ENCODE assay signal across 8 cellular contexts in genomic region chr17:75832164-75832651, GRCh38. TPM values are rescaled to one million over a fixed set of nuclear protein-coding genes. Genes with fewer than 3 reads are reported as not detected.
A peak's percentile ranks its signal among the peaks of the same experiment; 100 is the strongest.
DNase-seq lines count a peak whose midpoint lies in the region; ATAC-seq lines count a peak whose summit lies in the region.

No MANE protein-coding gene starts in this region.

- H3K27ac ChIP-seq in right cardiac atrium (ENCODE audit: low read length): peak overlapping the region; percentile 74

- H3K4me3 ChIP-seq in right cardiac atrium (ENCODE audit: low read length): no peak overlapping the region

- H3K27ac Mint-ChIP-seq in activated CD4-positive, alpha-beta T cell treated with anti-CD3 and anti-CD28 coated beads, Interleukin-2, amount 10 ng/mL, durations not matched to agents 7 days and 5 days: peak overlapping the region; percentile 91
- H3K27ac Mint-ChIP-seq in activated T-helper 17 cell treated with anti-CD3 and anti-CD28 coated beads, Interleukin-2, amount 50 U/mL, for 72 hours: peak overlapping the region; percentile 90

- H3K4me3 Mint-ChIP-seq in activated CD4-positive, alpha-beta T cell treated with anti-CD3 and anti-CD28 coated beads, Interleukin-2, amount 10 ng/mL, durations not matched to agents 7 days and 5 days: peak overlapping the region; percentile 51
- peak overlapping the region; percentile 85 for H3K4me3 Mint-ChIP-seq in activated T-helper 17 cell treated with anti-CD3 and anti-CD28 coated beads, Interleukin-2, amount 50 U/mL, for 72 hours

- no peaks in the 10 kb centered on the region for H3K9me3 Mint-ChIP-seq in activated CD4-positive, alpha-beta T cell treated with anti-CD3 and anti-CD28 coated beads, Interleukin-2, amount 10 ng/mL, durations not matched to agents 7 days and 5 days
- no peaks in the 10 kb centered on the region for H3K9me3 Mint-ChIP-seq in activated T-helper 17 cell treated with anti-CD3 and anti-CD28 coated beads, Interleukin-2, amount 50 U/mL, for 72 hours

- H3K27me3 Mint-ChIP-seq in activated CD4-positive, alpha-beta T cell treated with anti-CD3 and anti-CD28 coated beads, Interleukin-2, amount 10 ng/mL, durations not matched to agents 7 days and 5 days: no peaks in the 10 kb centered on the region
- no peaks in the 10 kb centered on the region for H3K27me3 Mint-ChIP-seq in activated T-helper 17 cell treated with anti-CD3 and anti-CD28 coated beads, Interleukin-2, amount 50 U/mL, for 72 hours

- ATAC-seq in activated T-helper 17 cell treated with anti-CD3 and anti-CD28 coated beads, Interleukin-2, amount 50 U/mL, for 72 hours (replicated peaks): peak; percentile 88
- ATAC-seq in right cardiac atrium: peak; percentile 13 to 17
- ATAC-seq in GM19351 (IDR thresholded peaks at IDR 0.05; ENCODE audit: unreplicated experiment): no peak

- CTCF ChIA-PET in activated CD4-positive, alpha-beta T cell treated with anti-CD3 and anti-CD28 coated beads, Interleukin-2, amount 10 ng/mL, durations not matched to agents 7 days and 5 days (lab: Charles Lee): interaction anchor here (1.6 to 5.2 kb wide), 3 partner anchors 15 to 46 kb away, joined by 3 to 48 read pairs (median 6); partner anchors contain the start of genes TRIM47, UNC13D and WBP2

- peaks cover 42% of the 10 kb centered on the region for H3K4me1 Mint-ChIP-seq in activated CD4-positive, alpha-beta T cell treated with anti-CD3 and anti-CD28 coated beads, Interleukin-2, amount 10 ng/mL, durations not matched to agents 7 days and 5 days
- peaks cover 19% of the 10 kb centered on the region for H3K4me1 Mint-ChIP-seq in activated T-helper 17 cell treated with anti-CD3 and anti-CD28 coated beads, Interleukin-2, amount 50 U/mL, for 72 hours

- no peaks in the 10 kb centered on the region for H3K27me3 ChIP-seq in right cardiac atrium (ENCODE audit: control insufficient read depth, insufficient read depth)

- POLR2A ChIA-PET in activated CD4-positive, alpha-beta T cell treated with anti-CD3 and anti-CD28 coated beads, Interleukin-2, amount 10 ng/mL, durations not matched to agents 7 days and 5 days (lab: Charles Lee): interaction anchor here (1.0 to 1.6 kb wide), 2 partner anchors 23 to 56 kb away, joined by 4 to 5 read pairs; partner anchors contain the start of gene WBP2

- peaks cover 4% of the 10 kb centered on the region for H3K4me1 ChIP-seq in right cardiac atrium (ENCODE audit: control insufficient read depth, insufficient read depth, low read length)

- intact Hi-C loops in right cardiac atrium (cut with DNase I): no loop called here

- H3K9me3 ChIP-seq in right cardiac atrium (ENCODE audit: control insufficient read depth, low read length): no peaks in the 10 kb centered on the region

- DNase-seq in activated CD4-positive, alpha-beta T cell treated with anti-CD3 and anti-CD28 coated beads, Interleukin-2, amount 10 ng/mL, durations not matched to agents 7 days and 5 days: peak; percentile 54
- DNase-seq in activated CD4-positive, alpha-beta T cell treated with anti-CD3 and anti-CD28 coated beads for 1 hour: no peak
- DNase-seq in right cardiac atrium (peak in 2 of 3 donors; percentile 58 to 62), stromal cell of bone marrow (ENCODE audit: low read depth) (peak; percentile 72), NCI-H2029 treated with DMSO at 0.1 percent for 48 hours (lab: John Stamatoyannopoulos, UW) (no peak), NCI-H524 treated with DMSO at 0.1 percent for 48 hours (lab: John Stamatoyannopoulos, UW) (no peak)

- WGBS in right cardiac atrium: 67% methylated on average over 10 of the region's 10 CpGs

- peaks cover 40% of the 10 kb centered on the region for H3K36me3 Mint-ChIP-seq in activated CD4-positive, alpha-beta T cell treated with anti-CD3 and anti-CD28 coated beads, Interleukin-2, amount 10 ng/mL, durations not matched to agents 7 days and 5 days (ENCODE audit: low read depth)
- peaks cover 74% of the 10 kb centered on the region for H3K36me3 Mint-ChIP-seq in activated T-helper 17 cell treated with anti-CD3 and anti-CD28 coated beads, Interleukin-2, amount 50 U/mL, for 72 hours (ENCODE audit: low read depth)

RNA-seq across cellular contexts. Expression of gene UNC13D, which starts 12.0 kb away (rescaled TPM):
- total RNA-seq in activated CD4-positive, alpha-beta T cell treated with anti-CD3 and anti-CD28 coated beads, Interleukin-2, amount 10 ng/mL, durations not matched to agents 7 days and 5 days: 100 to 1,000 TPM; 161 to 182 TPM
- 100 to 1,000 TPM; 153 to 160 TPM for total RNA-seq in activated T-helper 17 cell treated with anti-CD3 and anti-CD28 coated beads, Interleukin-2, amount 50 U/mL, for 72 hours
- 10 to 100 TPM; 12.6 to 30.4 (median 27.4) TPM for total RNA-seq in right cardiac atrium
- 18.8 TPM for polyA plus RNA-seq in right cardiac atrium

RNA-seq across cellular contexts. Expression of gene WBP2, which starts 22.9 kb away (rescaled TPM):
- 10 to 100 TPM; 76.8 to 83.5 TPM for total RNA-seq in activated CD4-positive, alpha-beta T cell treated with anti-CD3 and anti-CD28 coated beads, Interleukin-2, amount 10 ng/mL, durations not matched to agents 7 days and 5 days
- total RNA-seq in activated T-helper 17 cell treated with anti-CD3 and anti-CD28 coated beads, Interleukin-2, amount 50 U/mL, for 72 hours: 100 to 1,000 TPM in 1 of 2 donors, 10 to 100 TPM in 1; 67.4 to 127 TPM
- total RNA-seq in right cardiac atrium: 100 to 1,000 TPM; 112 to 128 (median 118) TPM
- 109 TPM for polyA plus RNA-seq in right cardiac atrium

RNA-seq across cellular contexts. Expression of gene TRIM47, which starts 46.2 kb away (rescaled TPM):
- 10 to 100 TPM; 33.9 to 43.4 TPM for total RNA-seq in activated CD4-positive, alpha-beta T cell treated with anti-CD3 and anti-CD28 coated beads, Interleukin-2, amount 10 ng/mL, durations not matched to agents 7 days and 5 days
- total RNA-seq in activated T-helper 17 cell treated with anti-CD3 and anti-CD28 coated beads, Interleukin-2, amount 50 U/mL, for 72 hours: 10 to 100 TPM; 11.0 to 32.4 TPM
- 10 to 100 TPM; 24.1 to 25.9 (median 25.3) TPM for total RNA-seq in right cardiac atrium
- polyA plus RNA-seq in right cardiac atrium: 19.2 TPM

RNA-seq across cellular contexts. Expression of gene UNK, which starts 47.6 kb away (rescaled TPM):
- total RNA-seq in activated CD4-positive, alpha-beta T cell treated with anti-CD3 and anti-CD28 coated beads, Interleukin-2, amount 10 ng/mL, durations not matched to agents 7 days and 5 days: 10 to 100 TPM; 27.1 to 28.7 TPM
- total RNA-seq in activated T-helper 17 cell treated with anti-CD3 and anti-CD28 coated beads, Interleukin-2, amount 50 U/mL, for 72 hours: 10 to 100 TPM; 19.0 to 22.1 TPM
- 10 to 100 TPM; 18.2 to 22.5 (median 19.9) TPM for total RNA-seq in right cardiac atrium
- polyA plus RNA-seq in right cardiac atrium: 20.8 TPM

Comparison
In these comparisons a context has a peak if more than half of its experiments do, and no peak if none do; other contexts are left out.
1. DNase-seq: peak in activated CD4-positive, alpha-beta T cell treated with anti-CD3 and anti-CD28 coated beads, Interleukin-2, amount 10 ng/mL, durations not matched to agents 7 days and 5 days (single experiment), right cardiac atrium (2 of 3) and stromal cell of bone marrow (single experiment); none in activated CD4-positive, alpha-beta T cell treated with anti-CD3 and anti-CD28 coated beads for 1 hour (single experiment), NCI-H2029 treated with DMSO at 0.1 percent for 48 hours (single experiment) and NCI-H524 treated with DMSO at 0.1 percent for 48 hours (single experiment).
2. RNA of gene UNC13D, which starts 12.0 kb away (total RNA-seq): 161 to 182 TPM in activated CD4-positive, alpha-beta T cell treated with anti-CD3 and anti-CD28 coated beads, Interleukin-2, amount 10 ng/mL, durations not matched to agents 7 days and 5 days and 153 to 160 TPM in activated T-helper 17 cell treated with anti-CD3 and anti-CD28 coated beads, Interleukin-2, amount 50 U/mL, for 72 hours; 12.6 to 30.4 TPM in right cardiac atrium; every median in the first group is over 4 times any median in the second.